ENCODE assay signal across 8 cellular contexts in genomic region chrX:107118322-107119147, GRCh38. TPM values are rescaled to one million over a fixed set of nuclear protein-coding genes. Genes with fewer than 3 reads are reported as not detected.
DNase-seq lines count a peak whose midpoint lies in the region; ATAC-seq, FAIRE-seq and TF ChIP-seq lines count a peak whose summit lies in the region.

Gene RBM41, minus strand, starts transcription at chrX:107118822. Its CDS starts 49 bp downstream, at chrX:107118773.

- peak within 1 kb of the TSS; percentile 100 for H3K4me3 Mint-ChIP-seq in activated naive CD8-positive, alpha-beta T cell treated with anti-CD3 and anti-CD28 coated beads, Interleukin-2, amount 10 ng/mL, durations not matched to agents 7 days and 5 days

- H3K36me3 Mint-ChIP-seq in activated naive CD8-positive, alpha-beta T cell treated with anti-CD3 and anti-CD28 coated beads, Interleukin-2, amount 10 ng/mL, durations not matched to agents 7 days and 5 days, result peaks cover 15% of the 10 kb centered on the region

- WGBS in pancreas, 2 donors, result 0 to 27% methylated on average over 37 of the region's 37 CpGs

- DNase-seq in NCI-H1092 treated with DMSO at 0.1 percent for 48 hours (lab: John Stamatoyannopoulos, UW), result peak; percentile 82
- peak; percentile 19 to 46 for DNase-seq in SW 1271 (lab: John Stamatoyannopoulos, UW)
- DNase-seq in activated naive CD8-positive, alpha-beta T cell treated with anti-CD3 and anti-CD28 coated beads, Interleukin-2, amount 10 ng/mL, durations not matched to agents 7 days and 5 days, result peak; percentile 69
- DNase-seq in cardiac muscle cell (ENCODE audit: low read depth in 1 of 2, low spot score in 1 of 2), result peak; percentile 80 to 92
- peak; percentile 58 to 81 (median 74) for DNase-seq in pancreas
- DNase-seq in tibial artery, result peak; percentile 80 to 84

- H3K9me3 ChIP-seq in cardiac muscle cell (ENCODE audit: low read depth) (no peaks in the 10 kb centered on the region), pancreas (no peaks in the 10 kb centered on the region), tibial artery (no peaks in the 10 kb centered on the region)

- H3K36me3 ChIP-seq in cardiac muscle cell (peaks cover 30% of the 10 kb centered on the region), pancreas (peaks cover 0 to 9% (median 0%) of the 10 kb centered on the region in 3 donors), tibial artery (peaks cover 6 to 23% (median 9%) of the 10 kb centered on the region in 3 donors)

- no peak for TF ChIP-seq CTCF in cardiac muscle cell (IDR thresholded peaks at IDR 0.05; ENCODE audit: low read depth, low read length)
- TF ChIP-seq CTCF in pancreas (IDR thresholded peaks at IDR 0.05), result no peak
- TF ChIP-seq CTCF in tibial artery (IDR thresholded peaks at IDR 0.05), result no peak

- FAIRE-seq in pancreas (lab: Jason Lieb, UNC), result peak; percentile 98

- peaks cover 16% of the 10 kb centered on the region for H3K4me1 Mint-ChIP-seq in activated naive CD8-positive, alpha-beta T cell treated with anti-CD3 and anti-CD28 coated beads, Interleukin-2, amount 10 ng/mL, durations not matched to agents 7 days and 5 days

- H3K4me1 ChIP-seq in cardiac muscle cell (ENCODE audit: low read depth) (peaks cover 14% of the 10 kb centered on the region), pancreas (peaks cover 0 to 5% (median 0%) of the 10 kb centered on the region in 3 donors), tibial artery (peaks cover 0 to 11% (median 0%) of the 10 kb centered on the region in 4 donors)

- peak within 1 kb of the TSS; percentile 99 for H3K27ac Mint-ChIP-seq in activated naive CD8-positive, alpha-beta T cell treated with anti-CD3 and anti-CD28 coated beads, Interleukin-2, amount 10 ng/mL, durations not matched to agents 7 days and 5 days

- H3K27me3 ChIP-seq in cardiac muscle cell, result no peaks in the 10 kb centered on the region
- peaks cover 0 to 6% (median 2%) of the 10 kb centered on the region in 4 donors for H3K27me3 ChIP-seq in pancreas
- no peaks in the 10 kb centered on the region for H3K27me3 ChIP-seq in tibial artery

- ATAC-seq in HG02642 (IDR thresholded peaks at IDR 0.05; ENCODE audit: poor library complexity, unreplicated experiment), result peak; percentile 100
- ATAC-seq in activated naive CD8-positive, alpha-beta T cell treated with anti-CD3 and anti-CD28 coated beads, Interleukin-2, amount 10 ng/mL, durations not matched to agents 7 days and 5 days (ENCODE audit: low read depth), result peak; percentile 100
- ATAC-seq in pancreas, result peak; percentile 99

- H3K27me3 Mint-ChIP-seq in activated naive CD8-positive, alpha-beta T cell treated with anti-CD3 and anti-CD28 coated beads, Interleukin-2, amount 10 ng/mL, durations not matched to agents 7 days and 5 days, result no peaks in the 10 kb centered on the region

- H3K4me3 ChIP-seq in GM08714 (ENCODE audit: low read length), result peak within 1 kb of the TSS; percentile 61
- peak within 1 kb of the TSS; percentile 68 for H3K4me3 ChIP-seq in cardiac muscle cell
- peak within 1 kb of the TSS; percentile 42 to 57 (median 46) for H3K4me3 ChIP-seq in pancreas
- peak within 1 kb of the TSS; percentile 68 to 73 for H3K4me3 ChIP-seq in tibial artery

- H3K27ac ChIP-seq in cardiac muscle cell, result peak within 1 kb of the TSS; percentile 93
- H3K27ac ChIP-seq in pancreas, result peak within 1 kb of the TSS in 2 of 4 donors; percentile 48 to 70
- H3K27ac ChIP-seq in tibial artery, result peak within 1 kb of the TSS; percentile 71 to 79

- intact Hi-C loops in pancreas (cut with DNase I), result no loop called here
- intact Hi-C loops in tibial artery (cut with DNase I; ENCODE audit: low total_unique reads), result no loop called here

- H3K9me3 Mint-ChIP-seq in activated naive CD8-positive, alpha-beta T cell treated with anti-CD3 and anti-CD28 coated beads, Interleukin-2, amount 10 ng/mL, durations not matched to agents 7 days and 5 days, result no peaks in the 10 kb centered on the region

- POLR2A ChIA-PET in activated naive CD8-positive, alpha-beta T cell treated with anti-CD3 and anti-CD28 coated beads, Interleukin-2, amount 10 ng/mL, durations not matched to agents 7 days and 5 days (lab: Charles Lee), result interaction anchor here (0.9 kb wide), 1 partner anchor 88 kb away, joined by 3 read pairs; the partner anchor contains the start of genes DNAAF6 and NUP62CL

RNA-seq across cellular contexts. Expression of gene RBM41, which starts in this region (rescaled TPM):
- 10 to 100 TPM; 19.2 to 19.7 TPM for total RNA-seq in activated naive CD8-positive, alpha-beta T cell treated with anti-CD3 and anti-CD28 coated beads, Interleukin-2, amount 10 ng/mL, durations not matched to agents 7 days and 5 days
- 16.9 and 40.7 TPM in 2 replicates for total RNA-seq in cardiac muscle cell
- 43.2 and 43.5 TPM in 2 replicates for polyA plus RNA-seq in cardiac muscle cell
- total RNA-seq in pancreas, result 10 to 100 TPM in 1 of 6 donors, 1 to 10 TPM in 5; 4.1 to 11.7 (median 7.9) TPM
- 1 to 10 TPM; 3.7 to 6.0 TPM for polyA plus RNA-seq in pancreas

Comparison
In these comparisons a context has a peak if more than half of its experiments do, and no peak if none do; other contexts are left out.
1. DNase-seq: peak in every context shown above with its lines; median percentile 86 in cardiac muscle cell; 82 in NCI-H1092 treated with DMSO at 0.1 percent for 48 hours; 82 in tibial artery; 74 in pancreas; 69 in activated naive CD8-positive, alpha-beta T cell treated with anti-CD3 and anti-CD28 coated beads, Interleukin-2, amount 10 ng/mL, durations not matched to agents 7 days and 5 days; 32 in SW 1271.